Comparison of ENCODE assay signal across 14 cellular contexts in genomic region chr12:109696485-109697269, GRCh38. TPM values are rescaled to one million over a fixed set of nuclear protein-coding genes. Genes with fewer than 3 reads are reported as not detected.
A peak's percentile ranks its signal among the peaks of the same experiment; 100 is the strongest.
DNase-seq lines count a peak whose midpoint lies in the region; ATAC-seq lines count a peak whose summit lies in the region.
"Had no signal": no experiment of that assay in that cellular context is flagged by ENCODE, and none has a peak within 500 bp of the region (broad histone marks: within the 10 kb centered on the region; RNA-seq: fewer than 3 reads in every experiment).

No MANE protein-coding gene starts in this region.

- H3K4ac ChIP-seq in neuronal stem cell (ENCODE audit: low read length) = no peak overlapping the region

- H3K18ac ChIP-seq in neuronal stem cell (ENCODE audit: low read length) = peak overlapping the region; percentile 8

- H3K4me2 ChIP-seq in neuronal stem cell (ENCODE audit: insufficient read depth, low read length, poor library complexity, severe bottlenecking) = no peak overlapping the region

- no peak overlapping the region for H3K9ac ChIP-seq in neuronal stem cell (ENCODE audit: low read depth, low read length, poor library complexity)

- peak; percentile 78 for DNase-seq in Daoy (ENCODE audit: low read depth)
- DNase-seq in LHCN-M2 (ENCODE audit: low read depth) = peak; percentile 6
- peak; percentile 45 for DNase-seq in astrocyte of the hippocampus (ENCODE audit: low read depth, low spot score)
- no peak for DNase-seq in neuronal stem cell (ENCODE audit: low spot score)
- no peak for DNase-seq in stimulated activated CD4-positive, alpha-beta T cell treated with anti-CD3 and anti-CD28 coated beads, Interleukin-2, amount 100 ng/mL, for 24 hours
- DNase-seq: activated CD4-positive, CD25-positive, alpha-beta regulatory T cell treated with anti-CD3 and anti-CD28 coated beads, Interleukin-2, amount 50 U/mL, for 72 hours; activated T-cell treated with anti-CD3 and anti-CD28 coated beads, Interleukin-2, amount 50 U/mL, for 48 hours; H7; left cardiac atrium; NCI-H1105 treated with DMSO at 0.1 percent for 48 hours; NCI-H2227 treated with DMSO at 0.1 percent for 48 hours had no signal

- ATAC-seq in HG03521 (IDR thresholded peaks at IDR 0.05; ENCODE audit: unreplicated experiment) = no peak
- no peak for ATAC-seq in GM18519 (IDR thresholded peaks at IDR 0.05; ENCODE audit: low FRiP score, unreplicated experiment)
- no peak for ATAC-seq in GM19452 (IDR thresholded peaks at IDR 0.05; ENCODE audit: unreplicated experiment)
- ATAC-seq: left cardiac atrium had no signal

- no peak overlapping the region for H3K27ac ChIP-seq in neuronal stem cell (replicated peaks; ENCODE audit: low read length)

- no peak overlapping the region for H2AFZ ChIP-seq in neuronal stem cell (ENCODE audit: low read length)

- no peak overlapping the region for H3K4me3 ChIP-seq in neuronal stem cell (ENCODE audit: low read length in 2 of 2)

- no peak overlapping the region for H4K8ac ChIP-seq in neuronal stem cell (ENCODE audit: low read depth, low read length)

- no peaks in the 10 kb centered on the region for H3K36me3 ChIP-seq in neuronal stem cell (replicated peaks in 1 of 2; ENCODE audit: control insufficient read depth in 2 of 2, insufficient read depth in 2 of 2, low read length in 2 of 2)

- H2BK120ac ChIP-seq in neuronal stem cell (ENCODE audit: low read depth, low read length) = no peak overlapping the region

- no CpG with 5 or more reads among the region's 6 CpGs for WGBS in neuronal stem cell (ENCODE audit: extremely low coverage in 2 of 2, insufficient read length in 2 of 2, insufficient replicate concordance in 1 of 2), 2 donors

- no peaks in the 10 kb centered on the region for H3K9me3 ChIP-seq in neuronal stem cell (replicated peaks in 1 of 2; ENCODE audit: control insufficient read depth in 2 of 2, insufficient read depth in 1 of 2, low read depth in 1 of 2, low read length in 2 of 2)

- no peak overlapping the region for H2AK5ac ChIP-seq in neuronal stem cell (ENCODE audit: low read depth, low read length)

- no peak overlapping the region for H2BK5ac ChIP-seq in neuronal stem cell (ENCODE audit: low read length)

- H2BK15ac ChIP-seq in neuronal stem cell (ENCODE audit: low read length) = no peak overlapping the region

- H3K27me3 ChIP-seq in neuronal stem cell (ENCODE audit: control insufficient read depth in 3 of 3, insufficient read depth in 3 of 3, low read depth in 1 of 3, low read length in 3 of 3) = peaks cover 0 to 44% (median 0%) of the 10 kb centered on the region in 3 experiments

- H4K91ac ChIP-seq in neuronal stem cell (ENCODE audit: low read depth, low read length, poor library complexity) = no peak overlapping the region

- no peak overlapping the region for H3K14ac ChIP-seq in neuronal stem cell (ENCODE audit: low read length)

- peaks cover 0 to 5% of the 10 kb centered on the region in 2 donors for H3K4me1 ChIP-seq in neuronal stem cell (ENCODE audit: control insufficient read depth in 2 of 2, insufficient read depth in 1 of 2, low read depth in 1 of 2, low read length in 2 of 2)

- H3K79me1 ChIP-seq in neuronal stem cell (ENCODE audit: low read depth, low read length) = no peaks in the 10 kb centered on the region

- no peak overlapping the region for H3K23ac ChIP-seq in neuronal stem cell (ENCODE audit: low read depth, low read length, poor library complexity)

- H2BK12ac ChIP-seq in neuronal stem cell (ENCODE audit: low read length) = no peak overlapping the region

RNA-seq across cellular contexts. Expression of gene FAM222A, which starts 16.9 kb away (rescaled TPM):
- total RNA-seq in Daoy (2014; rRNA removed; shearing (Covaris generic)) = 1.0 and 2.4 TPM in 2 replicates
- 1.2 and 1.7 TPM in 2 replicates for total RNA-seq in LHCN-M2 (2014; rRNA removed)
- 0.68 TPM for polyA plus RNA-seq in LHCN-M2 (2012)
- 14.4 TPM for polyA plus RNA-seq in neuronal stem cell (2013, experiment 1 of 2)
- 14.3 TPM for polyA plus RNA-seq in neuronal stem cell (2013, experiment 2 of 2)

Comparison
In these comparisons a context has a peak if more than half of its experiments do, and no peak if none do; other contexts are left out.
1. DNase-seq: peak in Daoy (single experiment), LHCN-M2 (single experiment) and astrocyte of the hippocampus (single experiment); none in neuronal stem cell (single experiment) and stimulated activated CD4-positive, alpha-beta T cell treated with anti-CD3 and anti-CD28 coated beads, Interleukin-2, amount 100 ng/mL, for 24 hours (0 of 2).